Comparison of ENCODE assay signal across 9 cellular contexts in genomic region chr20:1423625-1424106, GRCh38. TPM values are rescaled to one million over a fixed set of nuclear protein-coding genes. Genes with fewer than 3 reads are reported as not detected.
DNase-seq lines count a peak whose midpoint lies in the region; ATAC-seq and TF ChIP-seq lines count a peak whose summit lies in the region.
"Had no signal": no experiment of that assay in that cellular context is flagged by ENCODE, and none has a peak within 500 bp of the region (broad histone marks: within the 10 kb centered on the region; RNA-seq: fewer than 3 reads in every experiment).

No MANE protein-coding gene starts in this region.

- intact Hi-C loops in lower lobe of right lung (cut with DNase I), result no loop called here

- no peak overlapping the region for H3K27ac ChIP-seq in lower lobe of right lung
- H3K27ac ChIP-seq in suprapubic skin, result no peak overlapping the region
- H3K27ac ChIP-seq in right atrium auricular region, result no peak overlapping the region
- H3K27ac ChIP-seq: SJSA1 had no signal

- no peak for TF ChIP-seq POLR2A in suprapubic skin (IDR thresholded peaks at IDR 0.05)

- H3K4me3 ChIP-seq in lower lobe of right lung (no peak overlapping the region), suprapubic skin (no peak overlapping the region), right atrium auricular region (no peak overlapping the region)
- H3K4me3 ChIP-seq: SJSA1 had no signal

- no peak for TF ChIP-seq EP300 in suprapubic skin (IDR thresholded peaks at IDR 0.05)

- H3K36me3 ChIP-seq in lower lobe of right lung (no peaks in the 10 kb centered on the region), suprapubic skin (no peaks in the 10 kb centered on the region), right atrium auricular region (no peaks in the 10 kb centered on the region)
- H3K36me3 ChIP-seq: SJSA1 had no signal

- peak; percentile 68 for DNase-seq in DMS53 (lab: John Stamatoyannopoulos, UW)
- DNase-seq in DMS53 treated with DMSO at 0.1 percent for 48 hours (lab: John Stamatoyannopoulos, UW; ENCODE audit: unreplicated experiment), result no peak
- peak; percentile 78 for DNase-seq in M059J (ENCODE audit: low read depth)
- peak in 29 of 56 donors; percentile 2 to 63 (median 30) for DNase-seq in amygdala (lab: John Stamatoyannopoulos, UW)
- DNase-seq in lower lobe of right lung, result peak; percentile 53
- DNase-seq in germinal center (ENCODE audit: low spot score), result no peak
- DNase-seq in suprapubic skin (ENCODE audit: low spot score in 2 of 2), result no peak
- no peak for DNase-seq in right atrium auricular region (ENCODE audit: low spot score)

- no peak for TF ChIP-seq CTCF in lower lobe of right lung (IDR thresholded peaks at IDR 0.05)
- no peak for TF ChIP-seq CTCF in suprapubic skin (IDR thresholded peaks at IDR 0.05)
- no peak for TF ChIP-seq CTCF in right atrium auricular region (IDR thresholded peaks at IDR 0.05)

- H3K27me3 ChIP-seq in lower lobe of right lung (ENCODE audit: low read depth), result no peaks in the 10 kb centered on the region
- H3K27me3 ChIP-seq in suprapubic skin, result no peaks in the 10 kb centered on the region
- H3K27me3 ChIP-seq in right atrium auricular region, result no peaks in the 10 kb centered on the region
- H3K27me3 ChIP-seq: SJSA1 had no signal

- H3K9me3 ChIP-seq in lower lobe of right lung, result no peaks in the 10 kb centered on the region
- peaks cover 6% of the 10 kb centered on the region for H3K9me3 ChIP-seq in suprapubic skin
- H3K9me3 ChIP-seq in right atrium auricular region, result peaks cover 0 to 13% of the 10 kb centered on the region in 2 donors

- peak; percentile 47 to 60 for ATAC-seq in lower lobe of right lung

- 55% methylated on average over 6 of the region's 7 CpGs for WGBS in suprapubic skin

- H3K4me1 ChIP-seq in lower lobe of right lung (peaks cover 5% of the 10 kb centered on the region), suprapubic skin (peaks cover 4% of the 10 kb centered on the region), right atrium auricular region (no peaks in the 10 kb centered on the region)

RNA-seq across cellular contexts. Expression of gene FKBP1A, which starts 30.8 kb away (rescaled TPM):
- 387 and 462 TPM in 2 replicates for total RNA-seq in M059J (2014; rRNA removed; shearing (Covaris generic))
- 291 TPM for total RNA-seq in lower lobe of right lung
- 100 to 1,000 TPM in 3 of 4 donors, 10 to 100 TPM in 1; 100.0 to 151 (median 115) TPM for total RNA-seq in suprapubic skin
- 10 to 100 TPM; 73.5 to 98.7 TPM for total RNA-seq in right atrium auricular region

RNA-seq across cellular contexts. Expression of gene NSFL1C, which starts 43.0 kb away (rescaled TPM):
- 69.2 and 85.5 TPM in 2 replicates for total RNA-seq in M059J (2014; rRNA removed; shearing (Covaris generic))
- total RNA-seq in lower lobe of right lung, result 73.8 TPM
- 10 to 100 TPM; 55.0 to 75.3 (median 64.3) TPM for total RNA-seq in suprapubic skin
- 10 to 100 TPM; 28.5 to 34.3 TPM for total RNA-seq in right atrium auricular region

Comparison
In these comparisons a context has a peak if more than half of its experiments do, and no peak if none do; other contexts are left out.
1. DNase-seq: peak in DMS53 (single experiment), M059J (single experiment), amygdala (29 of 56) and lower lobe of right lung (single experiment); none in DMS53 treated with DMSO at 0.1 percent for 48 hours (single experiment), germinal center (single experiment), suprapubic skin (0 of 2) and right atrium auricular region (single experiment).